1 cellular context compared by ENCODE assay signal in genomic region chr3:124033360-124034015, GRCh38.
TF ChIP-seq lines count a peak whose summit lies in the region.

Gene KALRN, plus strand, starts transcription at chr3:124033369.

TF ChIP-seq in HEK293, 187 proteins besides CTCF, POLR2A, EP300 and RAD21 (continued from another document):
- no peak for TF ChIP-seq PRDM4 (tag by site-specific recombination; IDR thresholded peaks at IDR 0.05)
- no peak for TF ChIP-seq ZNF184 (tag by site-specific recombination; IDR thresholded peaks at IDR 0.05)
- TF ChIP-seq FEZF1 (tag by site-specific recombination; IDR thresholded peaks at IDR 0.05) = no peak
- no peak for TF ChIP-seq ZNF16 (tag by site-specific recombination; IDR thresholded peaks at IDR 0.05; ENCODE audit: low read depth)
- TF ChIP-seq ZNF623 (tag by site-specific recombination; IDR thresholded peaks at IDR 0.05) = no peak
- TF ChIP-seq ZNF645 (tag by site-specific recombination; IDR thresholded peaks at IDR 0.05) = no peak
- no peak for TF ChIP-seq ZNF548 (tag by site-specific recombination; IDR thresholded peaks at IDR 0.05)
- TF ChIP-seq TRIM28 (IDR thresholded peaks at IDR 0.05; ENCODE audit: borderline replicate concordance, low read length) = no peak
- TF ChIP-seq PBX3 (CRISPR knock-in tag; IDR thresholded peaks at IDR 0.05) = no peak
- no peak for TF ChIP-seq SETDB1 (IDR thresholded peaks at IDR 0.05; ENCODE audit: insufficient read length, low read length)
- peak; percentile 86 for TF ChIP-seq ZNF394 (tag by site-specific recombination; IDR thresholded peaks at IDR 0.05; ENCODE audit: borderline replicate concordance)
- no peak for TF ChIP-seq SP7 (tag by site-specific recombination; IDR thresholded peaks at IDR 0.05)
- TF ChIP-seq ZNF175 (tag by site-specific recombination; IDR thresholded peaks at IDR 0.05) = no peak
- TF ChIP-seq ZBTB21 (tag by site-specific recombination; IDR thresholded peaks at IDR 0.05) = no peak
- no peak for TF ChIP-seq ZNF513 (tag by site-specific recombination; IDR thresholded peaks at IDR 0.05)
- no peak for TF ChIP-seq ZNF341 (tag by site-specific recombination; IDR thresholded peaks at IDR 0.05; ENCODE audit: low read depth)
- TF ChIP-seq HOXD13 (CRISPR knock-in tag; IDR thresholded peaks at IDR 0.05; ENCODE audit: borderline replicate concordance) = no peak
- no peak for TF ChIP-seq ZBTB6 (tag by site-specific recombination; IDR thresholded peaks at IDR 0.05)
- peak; percentile 76 for TF ChIP-seq GLIS1 (tag by site-specific recombination; IDR thresholded peaks at IDR 0.05)
- TF ChIP-seq ZNF514 (tag by site-specific recombination; IDR thresholded peaks at IDR 0.05) = no peak
- TF ChIP-seq ZNF76 (tag by site-specific recombination; IDR thresholded peaks at IDR 0.05; ENCODE audit: borderline replicate concordance, low read depth) = no peak
- no peak for TF ChIP-seq BCL11B (tag by site-specific recombination; IDR thresholded peaks at IDR 0.05; ENCODE audit: low read depth)
- no peak for TF ChIP-seq HOXC10 (CRISPR knock-in tag; IDR thresholded peaks at IDR 0.05)
- no peak for TF ChIP-seq ZNF354C (tag by site-specific recombination; IDR thresholded peaks at IDR 0.05; ENCODE audit: borderline replicate concordance, low read depth)
- peak; percentile 45 for TF ChIP-seq ZBTB26 (tag by site-specific recombination; optimal IDR thresholded peaks at IDR 0.05)
- no peak for TF ChIP-seq ZNF747 (tag by site-specific recombination; IDR thresholded peaks at IDR 0.05)
- TF ChIP-seq ZNF777 (tag by site-specific recombination; IDR thresholded peaks at IDR 0.05; ENCODE audit: borderline replicate concordance) = peak; percentile 60; the same call in 1 of the 2 replicates
- no peak for TF ChIP-seq ZSCAN5A (tag by site-specific recombination; IDR thresholded peaks at IDR 0.05)
